In genomic region chr1:193680247-193680923, GRCh38 we compare ENCODE assay signal across 17 cellular contexts.
"Had no signal": no experiment of that assay in that cellular context is flagged by ENCODE, and none has a peak within 500 bp of the region (broad histone marks: within the 10 kb centered on the region; RNA-seq: fewer than 3 reads in every experiment).

No MANE protein-coding gene starts in this region.

- H3K4me1 ChIP-seq: upper lobe of left lung had no signal

- H3K27me3 ChIP-seq: gastroesophageal sphincter, upper lobe of left lung had no signal

- H3K27ac ChIP-seq: gastroesophageal sphincter, upper lobe of left lung had no signal

- H3K36me3 ChIP-seq: gastroesophageal sphincter, upper lobe of left lung had no signal

- DNase-seq: activated CD4-positive, alpha-beta T cell treated with anti-CD3 and anti-CD28 coated beads, Interleukin-2, amount 10 ng/mL, durations not matched to agents 24 days and 14 days; activated CD4-positive, CD25-positive, alpha-beta regulatory T cell; activated CD8-positive, alpha-beta memory T cell treated with anti-CD3 and anti-CD28 coated beads, Interleukin-2, amount 50 U/mL, for 4 hours; activated CD8-positive, alpha-beta T cell treated with anti-CD3 and anti-CD28 coated beads, Interleukin-2, amount 10 ng/mL, durations not matched to agents 7 days and 5 days; activated gamma-delta T cell treated with Interleukin-2 at 50 U/mL for 16 hours; activated naive CD8-positive, alpha-beta T cell treated with anti-CD3 and anti-CD28 coated beads, Interleukin-2, amount 10 ng/mL, durations not matched to agents 7 days and 5 days; aorta; erythroblast; natural killer cell; nucleus accumbens; posterior cingulate gyrus; retina; small intestine; T-helper 2 cell; upper lobe of left lung had no signal

- H3K4me3 ChIP-seq: gastroesophageal sphincter, upper lobe of left lung had no signal

- H3K9me3 ChIP-seq: gastroesophageal sphincter, upper lobe of left lung had no signal

- ATAC-seq: activated CD8-positive, alpha-beta T cell treated with anti-CD3 and anti-CD28 coated beads, Interleukin-2, amount 10 ng/mL, durations not matched to agents 7 days and 5 days; gastroesophageal sphincter; left lobe of liver; natural killer cell had no signal
